15 cellular contexts compared by ENCODE assay signal in the genomic region with DNA sequence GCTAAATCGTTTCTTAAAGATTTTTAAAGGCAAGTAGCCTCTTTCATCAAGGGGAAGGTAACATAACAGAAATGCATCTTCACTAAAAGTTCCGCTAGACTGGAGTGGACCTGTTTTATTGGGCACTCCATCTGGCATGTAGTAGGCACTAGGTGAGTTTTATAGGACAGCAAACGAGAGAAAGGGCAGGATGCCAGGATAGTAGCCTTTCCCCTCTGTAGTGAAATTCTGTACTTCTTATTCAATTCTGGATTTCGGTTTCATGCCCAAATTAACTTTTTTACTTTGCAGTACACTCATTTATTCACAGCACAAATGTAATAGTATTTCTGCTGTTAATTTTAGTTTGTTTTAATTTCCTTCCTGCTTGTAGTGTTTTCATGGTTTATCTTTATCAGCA. TPM values are rescaled to one million over a fixed set of nuclear protein-coding genes. Genes with fewer than 3 reads are reported as not detected.
DNase-seq lines count a peak whose midpoint lies in the region; ATAC-seq and TF ChIP-seq lines count a peak whose summit lies in the region.
"Had no signal": no experiment of that assay in that cellular context is flagged by ENCODE, and none has a peak within 500 bp of the region (broad histone marks: within the 10 kb centered on the region; RNA-seq: fewer than 3 reads in every experiment).

No MANE protein-coding gene starts in this region.

- TF ChIP-seq CTCF in natural killer cell (IDR thresholded peaks at IDR 0.05) = no peak

- ATAC-seq in GM18519 (IDR thresholded peaks at IDR 0.05; ENCODE audit: low FRiP score, unreplicated experiment) (peak; percentile 68), GM19463 (IDR thresholded peaks at IDR 0.05; ENCODE audit: unreplicated experiment) (peak; percentile 65), HG02852 (IDR thresholded peaks at IDR 0.05; ENCODE audit: unreplicated experiment) (peak; percentile 90), HG03571 (IDR thresholded peaks at IDR 0.05; ENCODE audit: unreplicated experiment) (peak; percentile 54), natural killer cell (no peak)
- ATAC-seq: activated CD8-positive, alpha-beta T cell treated with anti-CD3 and anti-CD28 coated beads, Interleukin-2, amount 10 ng/mL, durations not matched to agents 7 days and 5 days; heart left ventricle had no signal

- DNase-seq in natural killer cell = no peak
- no peak for DNase-seq in stimulated activated CD4-positive, alpha-beta T cell treated with anti-CD3 and anti-CD28 coated beads, Interleukin-4, amount 100 ng/mL, for 24 hours
- DNase-seq in Karpas-422 = no peak
- DNase-seq in activated naive CD4-positive, alpha-beta T cell treated with Interleukin-2 at 50 U/mL for 16 hours = no peak
- DNase-seq: activated CD8-positive, alpha-beta T cell treated with anti-CD3 and anti-CD28 coated beads, Interleukin-2, amount 10 ng/mL, durations not matched to agents 7 days and 5 days; activated naive CD4-positive, alpha-beta T cell treated with anti-CD3 and anti-CD28 coated beads, Interleukin-2, amount 10 ng/mL, durations not matched to agents 7 days and 5 days; CD4-positive, CD25-positive, alpha-beta regulatory T cell; heart left ventricle; left ventricle myocardium inferior; T1000 had no signal

- H3K9me3 Mint-ChIP-seq in natural killer cell = no peaks in the 10 kb centered on the region
- H3K9me3 Mint-ChIP-seq: activated naive CD4-positive, alpha-beta T cell treated with anti-CD3 and anti-CD28 coated beads, Interleukin-2, amount 10 ng/mL, durations not matched to agents 7 days and 5 days; nephron had no signal

- no peaks in the 10 kb centered on the region for H3K36me3 Mint-ChIP-seq in natural killer cell
- H3K36me3 Mint-ChIP-seq: activated naive CD4-positive, alpha-beta T cell treated with anti-CD3 and anti-CD28 coated beads, Interleukin-2, amount 10 ng/mL, durations not matched to agents 7 days and 5 days; CD4-positive, CD25-positive, alpha-beta regulatory T cell had no signal

- 0 out of 2 replicates have a peak, but pooled peaks cover 2% of the 10 kb centered on the region for H3K4me1 ChIP-seq in Karpas-422 (ENCODE audit: low read length)
- H3K4me1 ChIP-seq: left ventricle myocardium inferior had no signal

- no peaks in the 10 kb centered on the region for H4K20me1 ChIP-seq in Karpas-422 (ENCODE audit: insufficient read depth, low read depth, low read length)

- no peaks in the 10 kb centered on the region for H3K79me2 ChIP-seq in Karpas-422 (ENCODE audit: low read length)

- H3K4me1 Mint-ChIP-seq in natural killer cell = no peaks in the 10 kb centered on the region
- H3K4me1 Mint-ChIP-seq: activated naive CD4-positive, alpha-beta T cell treated with anti-CD3 and anti-CD28 coated beads, Interleukin-2, amount 10 ng/mL, durations not matched to agents 7 days and 5 days; CD4-positive, CD25-positive, alpha-beta regulatory T cell had no signal

- no peaks in the 10 kb centered on the region for H3K9me3 ChIP-seq in Karpas-422 (ENCODE audit: low read length)
- H3K9me3 ChIP-seq: heart left ventricle, left ventricle myocardium inferior had no signal

- H3K9me2 ChIP-seq in Karpas-422 (replicated peaks; ENCODE audit: insufficient read depth, low read length) = no peaks in the 10 kb centered on the region

- H3K27ac ChIP-seq in Karpas-422 (ENCODE audit: low read length) = no peak overlapping the region
- H3K27ac ChIP-seq: heart left ventricle, left ventricle myocardium inferior had no signal

- no peaks in the 10 kb centered on the region for H3K27me3 ChIP-seq in Karpas-422 (ENCODE audit: low read length)
- H3K27me3 ChIP-seq: heart left ventricle had no signal

- peaks cover 0 to 7% of the 10 kb centered on the region in 2 donors for H3K27me3 Mint-ChIP-seq in natural killer cell (ENCODE audit: low read depth in 2 of 2)
- H3K27me3 Mint-ChIP-seq: activated naive CD4-positive, alpha-beta T cell treated with anti-CD3 and anti-CD28 coated beads, Interleukin-2, amount 10 ng/mL, durations not matched to agents 7 days and 5 days had no signal

- intact Hi-C loops in natural killer cell (cut with micrococcal nuclease) = no loop called here

- no peak overlapping the region for H3K4me3 ChIP-seq in Karpas-422 (ENCODE audit: low read length)
- H3K4me3 ChIP-seq: heart left ventricle, left ventricle myocardium inferior had no signal

- H2AFZ ChIP-seq in Karpas-422 (ENCODE audit: low read length) = no peak overlapping the region

- no peak overlapping the region for H3K4me3 Mint-ChIP-seq in natural killer cell
- H3K4me3 Mint-ChIP-seq: activated CD8-positive, alpha-beta T cell treated with anti-CD3 and anti-CD28 coated beads, Interleukin-2, amount 10 ng/mL, durations not matched to agents 7 days and 5 days; activated naive CD4-positive, alpha-beta T cell treated with anti-CD3 and anti-CD28 coated beads, Interleukin-2, amount 10 ng/mL, durations not matched to agents 7 days and 5 days; CD4-positive, CD25-positive, alpha-beta regulatory T cell; nephron had no signal

- H3K4me2 ChIP-seq in Karpas-422 (ENCODE audit: low read depth, low read length, poor library complexity, severe bottlenecking) = no peak overlapping the region

- no peak overlapping the region for H3K9ac ChIP-seq in Karpas-422 (ENCODE audit: low read length)

- no peak overlapping the region for H3K27ac Mint-ChIP-seq in natural killer cell
- H3K27ac Mint-ChIP-seq: activated CD8-positive, alpha-beta T cell treated with anti-CD3 and anti-CD28 coated beads, Interleukin-2, amount 10 ng/mL, durations not matched to agents 7 days and 5 days; activated naive CD4-positive, alpha-beta T cell treated with anti-CD3 and anti-CD28 coated beads, Interleukin-2, amount 10 ng/mL, durations not matched to agents 7 days and 5 days; CD4-positive, CD25-positive, alpha-beta regulatory T cell; nephron had no signal

- no peaks in the 10 kb centered on the region for H3K36me3 ChIP-seq in Karpas-422 (ENCODE audit: insufficient read depth, low read length)
- H3K36me3 ChIP-seq: heart left ventricle, left ventricle myocardium inferior had no signal

RNA-seq across cellular contexts. Expression of gene GPR180, which starts 45.2 kb away (rescaled TPM):
- 1 to 10 TPM; 2.0 to 2.9 (median 2.7) TPM for total RNA-seq in natural killer cell
- 6.2 and 11.5 TPM in 2 replicates for total RNA-seq in Karpas-422 (2014; rRNA removed; shearing (Covaris generic); ENCODE audit: low replicate concordance)

RNA-seq across cellular contexts. Expression of gene TGDS, which starts 51.0 kb away (rescaled TPM):
- 1 to 10 TPM; 6.9 to 9.0 (median 7.7) TPM for total RNA-seq in natural killer cell
- total RNA-seq in Karpas-422 (2014; rRNA removed; shearing (Covaris generic); ENCODE audit: low replicate concordance) = 15.5 and 26.2 TPM in 2 replicates

Comparison
In these comparisons a context has a peak if more than half of its experiments do, and no peak if none do; other contexts are left out.
1. ATAC-seq: peak in GM18519 (single experiment), GM19463 (single experiment), HG02852 (single experiment) and HG03571 (single experiment); none in natural killer cell (0 of 3).